In genomic region chr9:34710023-34710422, GRCh38 we compare ENCODE assay signal across 17 cellular contexts. TPM values are rescaled to one million over a fixed set of nuclear protein-coding genes. Genes with fewer than 3 reads are reported as not detected.
DNase-seq lines count a peak whose midpoint lies in the region; ATAC-seq and TF ChIP-seq lines count a peak whose summit lies in the region.
"Had no signal": no experiment of that assay in that cellular context is flagged by ENCODE, and none has a peak within 500 bp of the region (broad histone marks: within the 10 kb centered on the region; RNA-seq: fewer than 3 reads in every experiment).

CCL21 (minus strand) TSS chr9:34710136; CDS start chr9:34710066, 70 bp downstream.

- H3K36me3 ChIP-seq in adrenal gland (replicated peaks in 1 of 2) (no peaks in the 10 kb centered on the region), tibial nerve (no peaks in the 10 kb centered on the region)

- H3K27ac ChIP-seq in adrenal gland (peak within 1 kb of the TSS in 2 of 5 donors; percentile 28 to 56), tibial nerve (no peak within 1 kb of the TSS)
- H3K27ac ChIP-seq: dorsolateral prefrontal cortex had no signal

- no peak for TF ChIP-seq EP300 in tibial nerve (IDR thresholded peaks at IDR 0.05)

- no peaks in the 10 kb centered on the region for H3K9me3 ChIP-seq in adrenal gland (replicated peaks in 1 of 3)
- no peaks in the 10 kb centered on the region for H3K9me3 ChIP-seq in tibial nerve

- no peak for TF ChIP-seq POLR2A in adrenal gland (IDR thresholded peaks at IDR 0.05)
- TF ChIP-seq POLR2A in tibial nerve (IDR thresholded peaks at IDR 0.05) = no peak

- H3K36me3 Mint-ChIP-seq in progenitor cell of endocrine pancreas (ENCODE audit: insufficient read depth) = no peaks in the 10 kb centered on the region

- ATAC-seq in left ventricle myocardium superior (peak; percentile 96), GM18870 (IDR thresholded peaks at IDR 0.05; ENCODE audit: unreplicated experiment) (no peak)

- H3K27me3 Mint-ChIP-seq in progenitor cell of endocrine pancreas = peaks cover 8% of the 10 kb centered on the region

- H3K4me3 ChIP-seq in adrenal gland = no peak within 1 kb of the TSS
- H3K4me3 ChIP-seq in tibial nerve = no peak within 1 kb of the TSS
- H3K4me3 ChIP-seq: dorsolateral prefrontal cortex had no signal

- peak; percentile 32 for DNase-seq in Daoy (ENCODE audit: low read depth)
- DNase-seq in adrenal gland = peak in 6 of 7 donors; percentile 32 to 78 (median 49)
- peak; percentile 81 for DNase-seq in left ventricle myocardium superior
- DNase-seq in progenitor cell of endocrine pancreas (ENCODE audit: low spot score, unreplicated experiment) = no peak
- DNase-seq in activated naive CD4-positive, alpha-beta T cell treated with Interleukin-2 at 50 U/mL for 16 hours = no peak
- DNase-seq in foreskin melanocyte = no peak
- DNase-seq in tibial nerve (ENCODE audit: low spot score in 2 of 2) = no peak
- DNase-seq: activated CD4-positive, CD25-positive, alpha-beta regulatory T cell treated with anti-CD3 and anti-CD28 coated beads, Interleukin-2, amount 50 U/mL, for 72 hours; activated T-cell treated with anti-CD3 and anti-CD28 coated beads for 4 hours; DMS79; dorsolateral prefrontal cortex; head of caudate nucleus; mammary epithelial cell; NCI-H1694 had no signal

- no peaks in the 10 kb centered on the region for H3K4me1 Mint-ChIP-seq in progenitor cell of endocrine pancreas (ENCODE audit: low read depth)
- H3K4me1 Mint-ChIP-seq: IgD-negative memory B cell had no signal

- no peaks in the 10 kb centered on the region for H3K9me3 Mint-ChIP-seq in progenitor cell of endocrine pancreas (ENCODE audit: low read depth)

- peak within 1 kb of the TSS; percentile 33 for H3K27ac Mint-ChIP-seq in progenitor cell of endocrine pancreas
- H3K27ac Mint-ChIP-seq: IgD-negative memory B cell had no signal

- 56 to 67% (median 62%) methylated on average over 2 of the region's 2 CpGs for WGBS in adrenal gland, 4 donors
- WGBS in tibial nerve, 2 donors = 51 to 69% methylated on average over 2 of the region's 2 CpGs

- no peak within 1 kb of the TSS for H3K4me3 Mint-ChIP-seq in progenitor cell of endocrine pancreas (ENCODE audit: low read depth)

- H3K27me3 ChIP-seq in adrenal gland = no peaks in the 10 kb centered on the region
- H3K27me3 ChIP-seq in tibial nerve = no peaks in the 10 kb centered on the region
- H3K27me3 ChIP-seq: dorsolateral prefrontal cortex had no signal

- TF ChIP-seq CTCF in adrenal gland (IDR thresholded peaks at IDR 0.05) (no peak), progenitor cell of endocrine pancreas (IDR thresholded peaks at IDR 0.05; ENCODE audit: unreplicated experiment) (no peak), tibial nerve (IDR thresholded peaks at IDR 0.05) (no peak)

- H3K4me1 ChIP-seq in adrenal gland (replicated peaks in 1 of 2) (no peaks in the 10 kb centered on the region), tibial nerve (peaks cover 0 to 5% (median 0%) of the 10 kb centered on the region in 4 donors)

- intact Hi-C loops in adrenal gland (cut with DNase I) (no loop called here), left ventricle myocardium superior (cut with micrococcal nuclease) (no loop called here)

RNA-seq across cellular contexts. Expression of gene CCL21, which starts in this region (rescaled TPM):
- not detected in 2 replicates for total RNA-seq in Daoy (2014; rRNA removed; shearing (Covaris generic))
- 100 to 1,000 TPM in 1 of 8 donors, 10 to 100 TPM in 7; 11.6 to 295 (median 43.7) TPM for total RNA-seq in adrenal gland
- 100 to 1,000 TPM in 1 of 3 donors, 10 to 100 TPM in 2; 32.3 to 152 (median 33.7) TPM for polyA plus RNA-seq in adrenal gland
- 32.5 TPM for total RNA-seq in left ventricle myocardium superior
- not detected in 2 replicates for total RNA-seq in progenitor cell of endocrine pancreas
- total RNA-seq in tibial nerve = 10 to 100 TPM in 1 of 4 donors, 1 to 10 TPM in 3; 4.6 to 14.0 (median 8.6) TPM
- total RNA-seq: mammary epithelial cell, osteoblast had no signal
- polyA plus RNA-seq: IgD-negative memory B cell, mammary epithelial cell had no signal

Comparison
In these comparisons a context has a peak if more than half of its experiments do, and no peak if none do; other contexts are left out.
1. Peak in DNase-seq in Daoy; RNA of the gene not detected or under 1 TPM.
2. DNase-seq: peak in adrenal gland (6 of 7) and left ventricle myocardium superior (single experiment); none in progenitor cell of endocrine pancreas (single experiment), activated naive CD4-positive, alpha-beta T cell treated with Interleukin-2 at 50 U/mL for 16 hours (single experiment), foreskin melanocyte (single experiment) and tibial nerve (0 of 2).